Comparison of ENCODE assay signal across 18 cellular contexts in the genomic region with DNA sequence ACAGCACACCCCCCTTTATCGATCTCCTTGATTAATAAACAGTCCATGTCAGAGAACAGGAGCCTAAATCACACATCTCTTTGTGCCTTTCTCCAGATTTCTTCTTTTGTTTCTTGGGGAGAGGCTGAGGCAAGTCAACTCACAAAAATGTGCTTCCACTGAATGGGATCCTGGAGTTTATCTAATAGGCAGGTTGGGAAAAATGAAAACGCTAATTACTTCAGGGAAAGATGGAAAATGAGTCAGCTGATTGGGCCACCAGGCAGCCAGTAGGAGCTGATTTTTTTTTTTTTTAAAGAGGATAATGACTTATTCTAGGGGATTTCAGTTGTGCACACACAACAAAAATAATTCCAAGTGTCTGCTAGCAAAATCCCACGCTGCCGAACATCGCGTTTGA.
DNase-seq lines count a peak whose midpoint lies in the region; FAIRE-seq and TF ChIP-seq lines count a peak whose summit lies in the region.
"Had no signal": no experiment of that assay in that cellular context is flagged by ENCODE, and none has a peak within 500 bp of the region (broad histone marks: within the 10 kb centered on the region; RNA-seq: fewer than 3 reads in every experiment).

No MANE protein-coding gene starts in this region.

- peak overlapping the region; percentile 39 for H3K27ac ChIP-seq in C4-2B
- H3K27ac ChIP-seq in ectodermal cell (ENCODE audit: insufficient read depth, low read depth, low read length, poor library complexity, severe bottlenecking) = peak overlapping the region; percentile 76
- peak overlapping the region; percentile 84 for H3K27ac ChIP-seq in neuronal stem cell (replicated peaks; ENCODE audit: low read length)
- H3K27ac ChIP-seq: KMS-11 had no signal

- H3K4me3 ChIP-seq in ectodermal cell (ENCODE audit: insufficient read depth, low read depth, low read length) (no peak overlapping the region), neuronal stem cell (ENCODE audit: low read length in 2 of 2) (no peak overlapping the region)

- H2BK5ac ChIP-seq in neuronal stem cell (ENCODE audit: low read length) = peak overlapping the region; percentile 69

- H3K18ac ChIP-seq in neuronal stem cell (ENCODE audit: low read length) = peak overlapping the region; percentile 89

- 93 to 98% methylated on average over 6 of the region's 6 CpGs for WGBS in ectodermal cell, 2 experiments
- no CpG with 5 or more reads among the region's 6 CpGs for WGBS in neuronal stem cell (ENCODE audit: extremely low coverage in 2 of 2, insufficient read length in 2 of 2, insufficient replicate concordance in 1 of 2), 2 donors

- no peak overlapping the region for H3K23ac ChIP-seq in neuronal stem cell (ENCODE audit: low read depth, low read length, poor library complexity)

- no peak for FAIRE-seq in D721Med (lab: Jason Lieb, UNC)
- FAIRE-seq: GM12891, H54, RCC 7860 had no signal

- H3K9me3 ChIP-seq in ectodermal cell (ENCODE audit: control insufficient read depth, low read length) (no peaks in the 10 kb centered on the region), neuronal stem cell (replicated peaks in 1 of 2; ENCODE audit: control insufficient read depth in 2 of 2, insufficient read depth in 1 of 2, low read depth in 1 of 2, low read length in 2 of 2) (peaks cover 3 to 4% of the 10 kb centered on the region in 2 donors)

- H3K4me2 ChIP-seq in neuronal stem cell (ENCODE audit: insufficient read depth, low read length, poor library complexity, severe bottlenecking) = no peak overlapping the region
- H3K4me2 ChIP-seq: KMS-11 had no signal

- no peak for TF ChIP-seq CTCF in C4-2B (conservative IDR thresholded peaks at IDR 0.05)
- no peak for TF ChIP-seq CTCF in D721Med (IDR thresholded peaks at IDR 0.05; ENCODE audit: insufficient read depth, missing control alignments)

- peaks cover 15% of the 10 kb centered on the region for H3K4me1 ChIP-seq in ectodermal cell (ENCODE audit: control insufficient read depth, insufficient read depth, low read length)
- peaks cover 18 to 33% of the 10 kb centered on the region in 2 donors for H3K4me1 ChIP-seq in neuronal stem cell (ENCODE audit: control insufficient read depth in 2 of 2, insufficient read depth in 1 of 2, low read depth in 1 of 2, low read length in 2 of 2)

- no peak overlapping the region for H3K14ac ChIP-seq in neuronal stem cell (ENCODE audit: low read length)

- peak overlapping the region; percentile 89 for H2AK5ac ChIP-seq in neuronal stem cell (ENCODE audit: low read depth, low read length)

- no peak overlapping the region for H4K8ac ChIP-seq in neuronal stem cell (ENCODE audit: low read depth, low read length)

- H3K36me3 ChIP-seq in ectodermal cell (ENCODE audit: control insufficient read depth, insufficient read depth, low read length) (no peaks in the 10 kb centered on the region), neuronal stem cell (replicated peaks in 1 of 2; ENCODE audit: control insufficient read depth in 2 of 2, insufficient read depth in 2 of 2, low read length in 2 of 2) (no peaks in the 10 kb centered on the region)

- H2BK120ac ChIP-seq in neuronal stem cell (ENCODE audit: low read depth, low read length) = no peak overlapping the region

- DNase-seq in NCI-H69 (lab: John Stamatoyannopoulos, UW) (peak; percentile 67), neuronal stem cell (ENCODE audit: low spot score) (no peak), NCI-H1694 treated with DMSO at 0.1 percent for 48 hours (lab: John Stamatoyannopoulos, UW) (no peak), D721Med (ENCODE audit: insufficient read length, low spot score) (no peak)
- DNase-seq in activated CD4-positive, alpha-beta T cell treated with anti-CD3 and anti-CD28 coated beads, Interleukin-2, amount 50 U/mL, for 1 hour = no peak
- DNase-seq: CD4-positive, alpha-beta memory T cell; DMS53; NCI-H1417 treated with DMSO at 0.1 percent for 48 hours; NCI-H2029 treated with DMSO at 0.1 percent for 48 hours; NCI-H2171; NCI-H526 treated with DMSO at 0.1 percent for 48 hours; NK-92 treated with Interleukin-12 subunit alpha and Interleukin-12 subunit beta, amount 100 ng/mL, for 24 hours had no signal

- H2AFZ ChIP-seq in neuronal stem cell (ENCODE audit: low read length) = peak overlapping the region; percentile 75

- H3K4ac ChIP-seq in neuronal stem cell (ENCODE audit: low read length) = no peak overlapping the region

- H4K91ac ChIP-seq in neuronal stem cell (ENCODE audit: low read depth, low read length, poor library complexity) = no peak overlapping the region

- H2BK12ac ChIP-seq in neuronal stem cell (ENCODE audit: low read length) = no peak overlapping the region

- H3K27me3 ChIP-seq in ectodermal cell (ENCODE audit: control insufficient read depth, insufficient read depth, low read length, poor library complexity, severe bottlenecking) (no peaks in the 10 kb centered on the region), neuronal stem cell (ENCODE audit: control insufficient read depth in 3 of 3, insufficient read depth in 3 of 3, low read depth in 1 of 3, low read length in 3 of 3) (no peaks in the 10 kb centered on the region)

- no peak overlapping the region for H3K9ac ChIP-seq in neuronal stem cell (ENCODE audit: low read depth, low read length, poor library complexity)
- H3K9ac ChIP-seq: KMS-11 had no signal

- H3K79me1 ChIP-seq in neuronal stem cell (ENCODE audit: low read depth, low read length) = no peaks in the 10 kb centered on the region

- peak overlapping the region; percentile 66 for H2BK15ac ChIP-seq in neuronal stem cell (ENCODE audit: low read length)
